Comparison of ENCODE assay signal across 1 cellular context in genomic region chr9:92808726-92809451, GRCh38.
TF ChIP-seq lines count a peak whose summit lies in the region.

No MANE protein-coding gene starts in this region.

TF ChIP-seq in K562, 482 proteins besides CTCF, POLR2A, EP300 and RAD21 (continued from another document):
- TF ChIP-seq ATF3 (IDR thresholded peaks at IDR 0.05), result no peak
- no peak for TF ChIP-seq ATF3 (CRISPR knock-in tag; conservative IDR thresholded peaks at IDR 0.05)
- no peak for TF ChIP-seq CHD4 (IDR thresholded peaks at IDR 0.05; ENCODE audit: insufficient read depth, insufficient replicate concordance, low read depth, low read length, poor library complexity, severe bottlenecking)
- TF ChIP-seq, protein P1, sequence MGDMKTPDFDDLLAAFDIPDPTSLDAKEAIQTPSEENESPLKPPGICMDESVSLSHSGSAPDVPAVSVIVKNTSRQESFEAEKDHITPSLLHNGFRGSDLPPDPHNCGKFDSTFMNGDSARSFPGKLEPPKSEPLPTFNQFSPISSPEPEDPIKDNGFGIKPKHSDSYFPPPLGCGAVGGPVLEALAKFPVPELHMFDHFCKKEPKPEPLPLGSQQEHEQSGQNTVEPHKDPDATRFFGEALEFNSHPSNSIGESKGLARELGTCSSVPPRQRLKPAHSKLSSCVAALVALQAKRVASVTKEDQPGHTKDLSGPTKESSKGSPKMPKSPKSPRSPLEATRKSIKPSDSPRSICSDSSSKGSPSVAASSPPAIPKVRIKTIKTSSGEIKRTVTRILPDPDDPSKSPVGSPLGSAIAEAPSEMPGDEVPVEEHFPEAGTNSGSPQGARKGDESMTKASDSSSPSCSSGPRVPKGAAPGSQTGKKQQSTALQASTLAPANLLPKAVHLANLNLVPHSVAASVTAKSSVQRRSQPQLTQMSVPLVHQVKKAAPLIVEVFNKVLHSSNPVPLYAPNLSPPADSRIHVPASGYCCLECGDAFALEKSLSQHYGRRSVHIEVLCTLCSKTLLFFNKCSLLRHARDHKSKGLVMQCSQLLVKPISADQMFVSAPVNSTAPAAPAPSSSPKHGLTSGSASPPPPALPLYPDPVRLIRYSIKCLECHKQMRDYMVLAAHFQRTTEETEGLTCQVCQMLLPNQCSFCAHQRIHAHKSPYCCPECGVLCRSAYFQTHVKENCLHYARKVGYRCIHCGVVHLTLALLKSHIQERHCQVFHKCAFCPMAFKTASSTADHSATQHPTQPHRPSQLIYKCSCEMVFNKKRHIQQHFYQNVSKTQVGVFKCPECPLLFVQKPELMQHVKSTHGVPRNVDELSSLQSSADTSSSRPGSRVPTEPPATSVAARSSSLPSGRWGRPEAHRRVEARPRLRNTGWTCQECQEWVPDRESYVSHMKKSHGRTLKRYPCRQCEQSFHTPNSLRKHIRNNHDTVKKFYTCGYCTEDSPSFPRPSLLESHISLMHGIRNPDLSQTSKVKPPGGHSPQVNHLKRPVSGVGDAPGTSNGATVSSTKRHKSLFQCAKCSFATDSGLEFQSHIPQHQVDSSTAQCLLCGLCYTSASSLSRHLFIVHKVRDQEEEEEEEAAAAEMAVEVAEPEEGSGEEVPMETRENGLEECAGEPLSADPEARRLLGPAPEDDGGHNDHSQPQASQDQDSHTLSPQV (IDR thresholded peaks at IDR 0.05), result no peak
- TF ChIP-seq MITF (IDR thresholded peaks at IDR 0.05), result no peak
- peak; percentile 93 to 96; a peak in 3 of 4 replicates for TF ChIP-seq UBTF (IDR thresholded peaks at IDR 0.05; ENCODE audit: borderline replicate concordance in 1 of 2, low read depth in 2 of 2, low read length in 2 of 2)
- TF ChIP-seq, protein P2, sequence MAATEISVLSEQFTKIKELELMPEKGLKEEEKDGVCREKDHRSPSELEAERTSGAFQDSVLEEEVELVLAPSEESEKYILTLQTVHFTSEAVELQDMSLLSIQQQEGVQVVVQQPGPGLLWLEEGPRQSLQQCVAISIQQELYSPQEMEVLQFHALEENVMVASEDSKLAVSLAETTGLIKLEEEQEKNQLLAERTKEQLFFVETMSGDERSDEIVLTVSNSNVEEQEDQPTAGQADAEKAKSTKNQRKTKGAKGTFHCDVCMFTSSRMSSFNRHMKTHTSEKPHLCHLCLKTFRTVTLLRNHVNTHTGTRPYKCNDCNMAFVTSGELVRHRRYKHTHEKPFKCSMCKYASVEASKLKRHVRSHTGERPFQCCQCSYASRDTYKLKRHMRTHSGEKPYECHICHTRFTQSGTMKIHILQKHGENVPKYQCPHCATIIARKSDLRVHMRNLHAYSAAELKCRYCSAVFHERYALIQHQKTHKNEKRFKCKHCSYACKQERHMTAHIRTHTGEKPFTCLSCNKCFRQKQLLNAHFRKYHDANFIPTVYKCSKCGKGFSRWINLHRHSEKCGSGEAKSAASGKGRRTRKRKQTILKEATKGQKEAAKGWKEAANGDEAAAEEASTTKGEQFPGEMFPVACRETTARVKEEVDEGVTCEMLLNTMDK (IDR thresholded peaks at IDR 0.05; ENCODE audit: borderline replicate concordance, insufficient read depth, low read depth, low read length, poor library complexity, severe bottlenecking), result peak; percentile 38
- no peak for TF ChIP-seq ZNF3 (CRISPR knock-in tag; IDR thresholded peaks at IDR 0.05)
- no peak for TF ChIP-seq RFX5 (IDR thresholded peaks at IDR 0.05; ENCODE audit: low read depth, low read length)
- peak; percentile 38; the same call in 1 of the 2 replicates for TF ChIP-seq CTBP1 (IDR thresholded peaks at IDR 0.05; ENCODE audit: borderline replicate concordance)
- TF ChIP-seq CBX3 (IDR thresholded peaks at IDR 0.05; ENCODE audit: borderline replicate concordance in 1 of 2, low read length in 2 of 2), result no peak
- TF ChIP-seq, protein P3, sequence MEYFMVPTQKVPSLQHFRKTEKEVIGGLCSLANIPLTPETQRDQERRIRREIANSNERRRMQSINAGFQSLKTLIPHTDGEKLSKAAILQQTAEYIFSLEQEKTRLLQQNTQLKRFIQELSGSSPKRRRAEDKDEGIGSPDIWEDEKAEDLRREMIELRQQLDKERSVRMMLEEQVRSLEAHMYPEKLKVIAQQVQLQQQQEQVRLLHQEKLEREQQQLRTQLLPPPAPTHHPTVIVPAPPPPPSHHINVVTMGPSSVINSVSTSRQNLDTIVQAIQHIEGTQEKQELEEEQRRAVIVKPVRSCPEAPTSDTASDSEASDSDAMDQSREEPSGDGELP (CRISPR knock-in tag; IDR thresholded peaks at IDR 0.05; ENCODE audit: borderline replicate concordance), result 0 out of 2 replicates have a peak, but pooled peaks have one; percentile 23
- TF ChIP-seq RNF2 (IDR thresholded peaks at IDR 0.05), result peak; percentile 81
- peak in 1 of 2 experiments; percentile 51; a peak in 1 of 4 replicates for TF ChIP-seq MLLT1 (IDR thresholded peaks at IDR 0.05)
- TF ChIP-seq ZNF311 (CRISPR knock-in tag; IDR thresholded peaks at IDR 0.05), result no peak
- TF ChIP-seq IRF1 (CRISPR knock-in tag; IDR thresholded peaks at IDR 0.05; ENCODE audit: borderline replicate concordance), result no peak
- TF ChIP-seq, protein P4, sequence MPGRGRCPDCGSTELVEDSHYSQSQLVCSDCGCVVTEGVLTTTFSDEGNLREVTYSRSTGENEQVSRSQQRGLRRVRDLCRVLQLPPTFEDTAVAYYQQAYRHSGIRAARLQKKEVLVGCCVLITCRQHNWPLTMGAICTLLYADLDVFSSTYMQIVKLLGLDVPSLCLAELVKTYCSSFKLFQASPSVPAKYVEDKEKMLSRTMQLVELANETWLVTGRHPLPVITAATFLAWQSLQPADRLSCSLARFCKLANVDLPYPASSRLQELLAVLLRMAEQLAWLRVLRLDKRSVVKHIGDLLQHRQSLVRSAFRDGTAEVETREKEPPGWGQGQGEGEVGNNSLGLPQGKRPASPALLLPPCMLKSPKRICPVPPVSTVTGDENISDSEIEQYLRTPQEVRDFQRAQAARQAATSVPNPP (IDR thresholded peaks at IDR 0.05; ENCODE audit: borderline replicate concordance, insufficient read depth, insufficient read length), result no peak
- TF ChIP-seq ZFP36 (IDR thresholded peaks at IDR 0.05; ENCODE audit: low read depth, low read length, partially characterized antibody), result peak; percentile 71
- peak; percentile 67 to 77 for TF ChIP-seq NRF1 (conservative IDR thresholded peaks at IDR 0.05 in 1 of 2, IDR thresholded peaks at IDR 0.05 in 1 of 2)
- peak; percentile 97 for TF ChIP-seq BCOR (IDR thresholded peaks at IDR 0.05)
- TF ChIP-seq ZNF76 (CRISPR knock-in tag; IDR thresholded peaks at IDR 0.05; ENCODE audit: borderline replicate concordance), result no peak
- TF ChIP-seq NFATC3 (IDR thresholded peaks at IDR 0.05), result peak; percentile 98
- TF ChIP-seq NR3C1 (CRISPR knock-in tag; IDR thresholded peaks at IDR 0.05), result no peak
- peak; percentile 100 for TF ChIP-seq KDM2B (CRISPR knock-in tag; IDR thresholded peaks at IDR 0.05)
- TF ChIP-seq PHF20 (IDR thresholded peaks at IDR 0.05; ENCODE audit: partially characterized antibody), result peak; percentile 87
- TF ChIP-seq CCNT2 (IDR thresholded peaks at IDR 0.05; ENCODE audit: borderline replicate concordance, extremely low read depth, insufficient read length, low read depth, low read length), result peak; percentile 39
- no peak for TF ChIP-seq ZC3H8 (IDR thresholded peaks at IDR 0.05)
- TF ChIP-seq CXXC5 (CRISPR knock-in tag; IDR thresholded peaks at IDR 0.05), result peak; percentile 29; the same call in 1 of the 2 replicates
- TF ChIP-seq SP2 (IDR thresholded peaks at IDR 0.05; ENCODE audit: extremely low read depth, low read depth, low read length, poor library complexity, severe bottlenecking), result no peak
- TF ChIP-seq SNIP1 (IDR thresholded peaks at IDR 0.05; ENCODE audit: low read depth), result peak; percentile 88
- no peak for TF ChIP-seq ZNF583 (CRISPR knock-in tag; IDR thresholded peaks at IDR 0.05)
- no peak for TF ChIP-seq ZKSCAN1 (IDR thresholded peaks at IDR 0.05; ENCODE audit: low read depth, low read length)
- TF ChIP-seq ZNF75A (CRISPR knock-in tag; IDR thresholded peaks at IDR 0.05), result no peak
- TF ChIP-seq, protein P5, sequence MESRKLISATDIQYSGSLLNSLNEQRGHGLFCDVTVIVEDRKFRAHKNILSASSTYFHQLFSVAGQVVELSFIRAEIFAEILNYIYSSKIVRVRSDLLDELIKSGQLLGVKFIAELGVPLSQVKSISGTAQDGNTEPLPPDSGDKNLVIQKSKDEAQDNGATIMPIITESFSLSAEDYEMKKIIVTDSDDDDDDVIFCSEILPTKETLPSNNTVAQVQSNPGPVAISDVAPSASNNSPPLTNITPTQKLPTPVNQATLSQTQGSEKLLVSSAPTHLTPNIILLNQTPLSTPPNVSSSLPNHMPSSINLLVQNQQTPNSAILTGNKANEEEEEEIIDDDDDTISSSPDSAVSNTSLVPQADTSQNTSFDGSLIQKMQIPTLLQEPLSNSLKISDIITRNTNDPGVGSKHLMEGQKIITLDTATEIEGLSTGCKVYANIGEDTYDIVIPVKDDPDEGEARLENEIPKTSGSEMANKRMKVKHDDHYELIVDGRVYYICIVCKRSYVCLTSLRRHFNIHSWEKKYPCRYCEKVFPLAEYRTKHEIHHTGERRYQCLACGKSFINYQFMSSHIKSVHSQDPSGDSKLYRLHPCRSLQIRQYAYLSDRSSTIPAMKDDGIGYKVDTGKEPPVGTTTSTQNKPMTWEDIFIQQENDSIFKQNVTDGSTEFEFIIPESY (CRISPR knock-in tag; IDR thresholded peaks at IDR 0.05), result peak; percentile 65; the same call in 1 of the 2 replicates
- 0 out of 2 replicates have a peak, but pooled peaks have one; percentile 16 for TF ChIP-seq L3MBTL2 (IDR thresholded peaks at IDR 0.05)
- TF ChIP-seq, protein P6, sequence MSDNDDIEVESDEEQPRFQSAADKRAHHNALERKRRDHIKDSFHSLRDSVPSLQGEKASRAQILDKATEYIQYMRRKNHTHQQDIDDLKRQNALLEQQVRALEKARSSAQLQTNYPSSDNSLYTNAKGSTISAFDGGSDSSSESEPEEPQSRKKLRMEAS (CRISPR knock-in tag; IDR thresholded peaks at IDR 0.05), result peak; percentile 40; the same call in 1 of the 2 replicates
